In genomic region chr17:43615330-43615729, GRCh38 we compare ENCODE assay signal across 23 cellular contexts. TPM values are rescaled to one million over a fixed set of nuclear protein-coding genes. Genes with fewer than 3 reads are reported as not detected.
"Had no signal": no experiment of that assay in that cellular context is flagged by ENCODE, and none has a peak within 500 bp of the region (broad histone marks: within the 10 kb centered on the region; RNA-seq: fewer than 3 reads in every experiment).

No MANE protein-coding gene starts in this region.

- H3K4me3 ChIP-seq: ascending aorta, esophagus muscularis mucosa, gastroesophageal sphincter, heart right ventricle, neural progenitor cell, ovary, right lobe of liver, smooth muscle cell had no signal

- H3K4me2 ChIP-seq: neural progenitor cell, smooth muscle cell had no signal

- H3K36me3 ChIP-seq: ascending aorta, esophagus muscularis mucosa, gastroesophageal sphincter, heart right ventricle, neural progenitor cell, ovary, right lobe of liver had no signal

- H3K9me3 ChIP-seq: ascending aorta, esophagus muscularis mucosa, gastroesophageal sphincter, heart right ventricle, ovary, right lobe of liver had no signal

- H3K4me1 ChIP-seq: ascending aorta, neural progenitor cell, right lobe of liver had no signal

- DNase-seq: activated CD4-positive, alpha-beta T cell treated with anti-CD3 and anti-CD28 coated beads for 1 hour; activated CD4-positive, alpha-beta T cell treated with anti-CD3 and anti-CD28 coated beads, Interleukin-2, amount 50 U/mL, for 48 hours; activated CD8-positive, alpha-beta memory T cell treated with anti-CD3 and anti-CD28 coated beads, Interleukin-2, amount 10 ng/mL, durations not matched to agents 7 days and 5 days; activated naive CD4-positive, alpha-beta T cell treated with anti-CD3 and anti-CD28 coated beads for 36 hours; activated naive CD8-positive, alpha-beta T cell treated with anti-CD3 and anti-CD28 coated beads, Interleukin-2, amount 50 U/mL, for 24 hours; activated T-cell treated with anti-CD3 and anti-CD28 coated beads, Interleukin-2, amount 50 U/mL, for 1 hour; heart right ventricle; islet precursor cell; naive B cell; ovary; right lobe of liver; stimulated activated naive CD8-positive, alpha-beta T cell treated with anti-CD3 and anti-CD28 coated beads, Interleukin-15, amount 100 ng/mL, for 72 hours; T-helper 1 cell; T1000 had no signal

- H3K27ac ChIP-seq: ascending aorta, esophagus muscularis mucosa, gastroesophageal sphincter, neural progenitor cell, ovary, right lobe of liver, VCaP had no signal

- H2AFZ ChIP-seq: neural progenitor cell had no signal

- H3K27me3 ChIP-seq: ascending aorta, heart right ventricle, neural progenitor cell, ovary, right lobe of liver had no signal

- H3K9ac ChIP-seq: neural progenitor cell had no signal

- ATAC-seq: activated CD8-positive, alpha-beta memory T cell treated with anti-CD3 and anti-CD28 coated beads, Interleukin-2, amount 10 ng/mL, durations not matched to agents 7 days and 5 days; activated naive CD8-positive, alpha-beta T cell treated with anti-CD3 and anti-CD28 coated beads, Interleukin-2, amount 50 U/mL, for 24 hours; gastroesophageal sphincter; heart right ventricle; left lobe of liver; right lobe of liver; stimulated activated naive CD8-positive, alpha-beta T cell treated with anti-CD3 and anti-CD28 coated beads, Interleukin-15, amount 100 ng/mL, for 72 hours had no signal

RNA-seq across cellular contexts. Expression of gene MEOX1, which starts 46.4 kb away (rescaled TPM):
- total RNA-seq: left lobe of liver, lung microvascular endothelial cell, pulmonary artery endothelial cell had no signal
